ENCODE assay signal across 11 cellular contexts in genomic region chr2:235501663-235502009, GRCh38. TPM values are rescaled to one million over a fixed set of nuclear protein-coding genes. Genes with fewer than 3 reads are reported as not detected.
DNase-seq lines count a peak whose midpoint lies in the region; ATAC-seq, FAIRE-seq and TF ChIP-seq lines count a peak whose summit lies in the region.
"Had no signal": no experiment of that assay in that cellular context is flagged by ENCODE, and none has a peak within 500 bp of the region (broad histone marks: within the 10 kb centered on the region; RNA-seq: fewer than 3 reads in every experiment).

No MANE protein-coding gene starts in this region.

- 88% methylated on average over 6 of the region's 6 CpGs for WGBS in mammary epithelial cell (ENCODE audit: low coverage, missing lambda C conversion rate)
- 49 to 80% (median 65%) methylated on average over 6 of the region's 6 CpGs for WGBS in small intestine, 3 donors

- H3K27me3 ChIP-seq in mammary epithelial cell (ENCODE audit: insufficient read depth, low read length) (no peaks in the 10 kb centered on the region), osteoblast (ENCODE audit: insufficient read depth, low read length) (no peaks in the 10 kb centered on the region), tibial artery (no peaks in the 10 kb centered on the region), small intestine (ENCODE audit: control insufficient read depth in 2 of 2, insufficient read depth in 2 of 2, low read length in 2 of 2) (no peaks in the 10 kb centered on the region)

- ATAC-seq in GM19395 (IDR thresholded peaks at IDR 0.05; ENCODE audit: unreplicated experiment): no peak

- no TSS peak for BruUV-seq in mammary epithelial cell (replicated peaks; lab: Mats Ljungman, UMichigan)

- H4K20me1 ChIP-seq in mammary epithelial cell (ENCODE audit: insufficient read depth, low read length): peaks cover 3% of the 10 kb centered on the region
- H4K20me1 ChIP-seq in osteoblast (ENCODE audit: insufficient read depth, low read length): peaks cover 67% of the 10 kb centered on the region

- H3K4me3 ChIP-seq in Jurkat, Clone E6-1 (ENCODE audit: low read length): no peak overlapping the region; the same call in 1 of the 2 replicates
- no peak overlapping the region for H3K4me3 ChIP-seq in mammary epithelial cell (replicated peaks in 1 of 3; ENCODE audit: insufficient read depth in 1 of 3, low read depth in 2 of 3, low read length in 3 of 3)
- no peak overlapping the region for H3K4me3 ChIP-seq in osteoblast (ENCODE audit: insufficient read depth, low read length)
- H3K4me3 ChIP-seq in tibial artery: no peak overlapping the region
- H3K4me3 ChIP-seq in small intestine (ENCODE audit: low read depth in 1 of 2, low read length in 2 of 2): no peak overlapping the region

- in situ Hi-C loops in mammary epithelial cell (cut with MboI; ENCODE audit: low sequenced_read_pairs in 2 of 2): no loop called here

- H2AFZ ChIP-seq in mammary epithelial cell (ENCODE audit: low read depth, low read length) (no peak overlapping the region), osteoblast (ENCODE audit: low read length) (no peak overlapping the region)

- no peak for FAIRE-seq in small intestine (lab: Jason Lieb, UNC)
- FAIRE-seq: A204.1 had no signal

- H3K4me1 ChIP-seq in mammary epithelial cell (ENCODE audit: insufficient read depth, low read length) (peaks cover 17% of the 10 kb centered on the region), osteoblast (ENCODE audit: insufficient read depth, low read length) (peaks cover 17% of the 10 kb centered on the region), tibial artery (peaks cover 0 to 18% (median 2%) of the 10 kb centered on the region in 4 donors), small intestine (ENCODE audit: control insufficient read depth in 2 of 2, insufficient read depth in 1 of 2, low read depth in 1 of 2, low read length in 1 of 2) (peaks cover 0 to 13% of the 10 kb centered on the region in 2 donors)

- H3K27ac ChIP-seq in mammary epithelial cell (ENCODE audit: insufficient read depth, low read depth, low read length) (no peak overlapping the region), osteoblast (ENCODE audit: low read depth, low read length) (no peak overlapping the region), tibial artery (no peak overlapping the region), small intestine (ENCODE audit: low read depth in 1 of 2, low read length in 1 of 2) (no peak overlapping the region)

- DNase-seq in NCI-H2171 treated with DMSO at 0.1 percent for 48 hours (lab: John Stamatoyannopoulos, UW) (peak; percentile 49), NCI-H2171 (lab: John Stamatoyannopoulos, UW) (no peak), mammary epithelial cell (no peak), osteoblast (ENCODE audit: insufficient read length, low spot score, missing footprints) (no peak), tibial artery (no peak), small intestine (no peak)
- peak; percentile 48 for DNase-seq in Jurkat, Clone E6-1 (ENCODE audit: low read depth, low spot score)
- DNase-seq: immature natural killer cell, retina had no signal

- peaks cover 96% of the 10 kb centered on the region for H3K79me2 ChIP-seq in mammary epithelial cell (ENCODE audit: insufficient read depth, low read length)
- peaks cover 91% of the 10 kb centered on the region for H3K79me2 ChIP-seq in osteoblast (ENCODE audit: insufficient read depth, low read length)

- TF ChIP-seq CTCF in mammary epithelial cell (conservative IDR thresholded peaks at IDR 0.05 in 1 of 2, IDR thresholded peaks at IDR 0.05 in 1 of 2; ENCODE audit: extremely low read depth in 1 of 2, insufficient read depth in 1 of 2, low read depth in 1 of 2, low read length in 2 of 2) (no peak), osteoblast (IDR thresholded peaks at IDR 0.05; ENCODE audit: extremely low read depth, low read depth, low read length) (no peak), tibial artery (IDR thresholded peaks at IDR 0.05) (no peak)

- dilution Hi-C loops in mammary epithelial cell (cut with HindIII; ENCODE audit: low sequenced_read_pairs): no loop called here

- CTCF ChIA-PET in mammary epithelial cell (lab: Charles Lee; ENCODE audit: low non-redundant PET): no interaction called here

- no peaks in the 10 kb centered on the region for H3K36me3 ChIP-seq in mammary epithelial cell (ENCODE audit: insufficient read depth, low read length)
- H3K36me3 ChIP-seq in osteoblast (ENCODE audit: insufficient read depth, low read length): no peaks in the 10 kb centered on the region
- no peaks in the 10 kb centered on the region for H3K36me3 ChIP-seq in tibial artery
- no peaks in the 10 kb centered on the region for H3K36me3 ChIP-seq in small intestine (ENCODE audit: control insufficient read depth in 2 of 2, insufficient read depth in 2 of 2, low read length in 2 of 2)

- no peak overlapping the region for H3K9ac ChIP-seq in mammary epithelial cell (ENCODE audit: insufficient read depth, low read length)

- H3K4me2 ChIP-seq in mammary epithelial cell (ENCODE audit: insufficient read depth, low read depth, low read length): peak overlapping the region; percentile 40
- H3K4me2 ChIP-seq in osteoblast (ENCODE audit: insufficient read depth, low read length): peak overlapping the region; percentile 58

- intact Hi-C loops in mammary epithelial cell (cut with micrococcal nuclease): no loop called here
- intact Hi-C loops in tibial artery (cut with DNase I; ENCODE audit: low total_unique reads): no loop called here

- no peaks in the 10 kb centered on the region for H3K9me3 ChIP-seq in mammary epithelial cell (replicated peaks; ENCODE audit: insufficient read depth, low read length)
- no peaks in the 10 kb centered on the region for H3K9me3 ChIP-seq in osteoblast (ENCODE audit: low read depth, low read length)
- H3K9me3 ChIP-seq in tibial artery: no peaks in the 10 kb centered on the region
- H3K9me3 ChIP-seq in small intestine (ENCODE audit: control insufficient read depth, low read depth): no peaks in the 10 kb centered on the region

RNA-seq across cellular contexts. Expression of gene AGAP1, which starts 7.8 kb away (rescaled TPM):
- 11.1 TPM for polyA plus RNA-seq in Jurkat, Clone E6-1 (2012; ENCODE audit: insufficient read depth, insufficient read length)
- 10 to 100 TPM; 11.2 to 28.9 TPM for total RNA-seq in mammary epithelial cell
- polyA plus RNA-seq in mammary epithelial cell: 21.7 TPM
- polyA minus RNA-seq in mammary epithelial cell: 58.1 TPM
- 18.5 and 19.7 TPM in 2 replicates for total RNA-seq in osteoblast
- 10 to 100 TPM in 2 of 3 donors, 1 to 10 TPM in 1; 9.8 to 15.6 (median 15.4) TPM for polyA plus RNA-seq in small intestine

Comparison
In these comparisons a context has a peak if more than half of its experiments do, and no peak if none do; other contexts are left out.
1. DNase-seq: peak in NCI-H2171 treated with DMSO at 0.1 percent for 48 hours (single experiment) and Jurkat, Clone E6-1 (single experiment); none in NCI-H2171 (single experiment), mammary epithelial cell (single experiment), osteoblast (single experiment), tibial artery (0 of 2) and small intestine (single experiment).